21 cellular contexts compared by ENCODE assay signal in the genomic region with DNA sequence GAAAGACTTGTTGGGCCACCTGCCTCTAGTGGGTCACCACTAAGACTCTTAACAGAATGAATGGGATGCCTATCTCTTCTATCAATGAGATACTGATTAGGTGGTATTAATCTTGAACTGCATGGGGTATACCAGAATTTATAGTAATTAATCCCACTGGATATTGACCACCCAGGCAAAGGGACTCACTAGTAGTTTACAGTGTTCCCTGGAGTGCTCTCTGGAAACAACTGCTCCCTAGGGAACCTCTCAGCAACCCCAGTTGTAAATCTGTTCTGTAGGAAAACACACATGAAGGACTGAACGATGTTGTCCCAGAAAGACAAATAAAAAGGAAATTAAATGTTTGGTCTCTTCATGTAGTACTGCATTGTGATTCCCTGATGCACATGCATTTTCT.
DNase-seq lines count a peak whose midpoint lies in the region.
"Had no signal": no experiment of that assay in that cellular context is flagged by ENCODE, and none has a peak within 500 bp of the region (broad histone marks: within the 10 kb centered on the region; RNA-seq: fewer than 3 reads in every experiment).

No MANE protein-coding gene starts in this region.

- no peaks in the 10 kb centered on the region for H3K4me1 Mint-ChIP-seq in immature natural killer cell
- H3K4me1 Mint-ChIP-seq: activated CD4-positive, alpha-beta T cell treated with anti-CD3 and anti-CD28 coated beads, Interleukin-2, amount 10 ng/mL, durations not matched to agents 7 days and 5 days; CD4-positive, CD25-positive, alpha-beta regulatory T cell; GM23338 had no signal

- H3K9me3 Mint-ChIP-seq in immature natural killer cell = peaks cover 0 to 5% (median 0%) of the 10 kb centered on the region in 6 donors
- H3K9me3 Mint-ChIP-seq: activated CD4-positive, alpha-beta T cell treated with anti-CD3 and anti-CD28 coated beads, Interleukin-2, amount 10 ng/mL, durations not matched to agents 7 days and 5 days; activated T-cell treated with anti-CD3 and anti-CD28 coated beads, Interleukin-2, amount 50 U/mL, for 4 hours had no signal

- in situ Hi-C loops in G401 (cut with HindIII; ENCODE audit: low sequenced_read_pairs) = no loop called here

- H3K27me3 Mint-ChIP-seq in immature natural killer cell (ENCODE audit: low read depth in 3 of 3) = peaks cover 2 to 3% (median 3%) of the 10 kb centered on the region in 3 donors

- H3K4me3 Mint-ChIP-seq in immature natural killer cell = no peak overlapping the region
- H3K4me3 Mint-ChIP-seq: activated CD4-positive, alpha-beta T cell treated with anti-CD3 and anti-CD28 coated beads, Interleukin-2, amount 10 ng/mL, durations not matched to agents 7 days and 5 days; activated T-cell treated with anti-CD3 and anti-CD28 coated beads, Interleukin-2, amount 50 U/mL, for 4 hours; CD4-positive, CD25-positive, alpha-beta regulatory T cell; GM23338 had no signal

- DNase-seq in NCI-H1694 (lab: John Stamatoyannopoulos, UW) (peak; percentile 55), NCI-H1694 treated with DMSO at 0.1 percent for 48 hours (lab: John Stamatoyannopoulos, UW) (no peak), NCI-H1105 (lab: John Stamatoyannopoulos, UW) (peak; percentile 58), NCI-H2171 (lab: John Stamatoyannopoulos, UW) (peak; percentile 33), myocyte (ENCODE audit: low read depth) (peak; percentile 17), G401 (ENCODE audit: low spot score) (no peak), SKM-1 treated with dmso at 0.1 percent for 144 hours (lab: John Stamatoyannopoulos, UW; ENCODE audit: unreplicated experiment) (no peak), immature natural killer cell (no peak)
- DNase-seq: activated CD4-positive, alpha-beta T cell treated with anti-CD3 and anti-CD28 coated beads, Interleukin-2, amount 10 ng/mL, durations not matched to agents 7 days and 5 days; activated T-cell treated with anti-CD3 and anti-CD28 coated beads, Interleukin-2, amount 50 U/mL, for 4 hours; body of pancreas; CD4-positive, CD25-positive, alpha-beta regulatory T cell; dermis blood vessel endothelial cell; gastrocnemius medialis; hypothalamus; mesenchymal stem cell; NCI-H2227 treated with DMSO at 0.1 percent for 48 hours; stomach; T-helper 9 cell; thyroid gland had no signal

- no peaks in the 10 kb centered on the region for H3K36me3 Mint-ChIP-seq in immature natural killer cell
- H3K36me3 Mint-ChIP-seq: CD4-positive, CD25-positive, alpha-beta regulatory T cell had no signal

- H3K27ac Mint-ChIP-seq in immature natural killer cell = no peak overlapping the region
- H3K27ac Mint-ChIP-seq: activated CD4-positive, alpha-beta T cell treated with anti-CD3 and anti-CD28 coated beads, Interleukin-2, amount 10 ng/mL, durations not matched to agents 7 days and 5 days; CD4-positive, CD25-positive, alpha-beta regulatory T cell; GM23338 had no signal

Comparison
In these comparisons a context has a peak if more than half of its experiments do, and no peak if none do; other contexts are left out.
1. DNase-seq: peak in NCI-H1694 (single experiment), NCI-H1105 (single experiment), NCI-H2171 (single experiment) and myocyte (single experiment); none in NCI-H1694 treated with DMSO at 0.1 percent for 48 hours (single experiment), G401 (single experiment), SKM-1 treated with dmso at 0.1 percent for 144 hours (single experiment) and immature natural killer cell (0 of 3).